In the genomic region with DNA sequence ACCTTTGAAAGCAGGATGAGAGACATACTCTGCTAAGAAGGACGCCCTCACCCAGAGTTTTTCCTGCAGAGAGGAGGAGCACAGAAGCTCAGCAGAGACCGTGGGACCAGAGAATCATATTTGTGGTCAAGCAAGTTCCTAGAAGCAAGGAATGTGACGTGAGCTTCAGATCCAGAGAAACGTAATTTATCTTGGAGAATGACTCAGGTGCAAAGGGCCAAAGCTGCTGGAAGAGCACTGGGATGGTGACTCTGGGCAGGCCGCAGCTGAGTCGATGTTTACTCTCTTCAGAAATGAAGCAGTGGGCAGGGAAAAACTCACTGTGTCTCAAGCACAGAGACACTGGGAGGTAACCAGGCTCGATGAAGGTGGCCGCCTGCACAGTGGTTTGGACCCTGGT, we compare ENCODE assay signal across 15 cellular contexts. TPM values are rescaled to one million over a fixed set of nuclear protein-coding genes. Genes with fewer than 3 reads are reported as not detected.
A peak's percentile ranks its signal among the peaks of the same experiment; 100 is the strongest.
DNase-seq lines count a peak whose midpoint lies in the region; ATAC-seq and TF ChIP-seq lines count a peak whose summit lies in the region.
"Had no signal": no experiment of that assay in that cellular context is flagged by ENCODE, and none has a peak within 500 bp of the region (broad histone marks: within the 10 kb centered on the region; RNA-seq: fewer than 3 reads in every experiment).

No MANE protein-coding gene starts in this region.

- intact Hi-C loops in colonic mucosa (cut with DNase I), result no loop called here

- no peaks in the 10 kb centered on the region for H3K9me3 Mint-ChIP-seq in activated T-cell treated with anti-CD3 and anti-CD28 coated beads, Interleukin-2, amount 50 U/mL, for 24 hours

- in situ Hi-C loops in brain microvascular endothelial cell (cut with HindIII; ENCODE audit: low pct_ligation_motif_present, low sequenced_read_pairs), result no loop called here

- H3K4me3 Mint-ChIP-seq in activated T-cell treated with anti-CD3 and anti-CD28 coated beads, Interleukin-2, amount 50 U/mL, for 24 hours, result no peak overlapping the region
- H3K4me3 Mint-ChIP-seq: T-cell had no signal

- H3K36me3 Mint-ChIP-seq in activated T-cell treated with anti-CD3 and anti-CD28 coated beads, Interleukin-2, amount 50 U/mL, for 24 hours (ENCODE audit: low read depth), result no peaks in the 10 kb centered on the region
- H3K36me3 Mint-ChIP-seq: T-cell had no signal

- H3K27me3 Mint-ChIP-seq in activated T-cell treated with anti-CD3 and anti-CD28 coated beads, Interleukin-2, amount 50 U/mL, for 24 hours, result peaks cover 46% of the 10 kb centered on the region

- H3K4me1 ChIP-seq in colonic mucosa, result no peaks in the 10 kb centered on the region
- H3K4me1 ChIP-seq: adrenal gland, psoas muscle had no signal

- H3K36me3 ChIP-seq in brain microvascular endothelial cell (replicated peaks) (no peaks in the 10 kb centered on the region), kidney epithelial cell (ENCODE audit: control insufficient read depth, insufficient read depth, low read length) (no peaks in the 10 kb centered on the region), colonic mucosa (no peaks in the 10 kb centered on the region)
- H3K36me3 ChIP-seq: adrenal gland, BE2C, thoracic aorta had no signal

- H3K27me3 ChIP-seq in brain microvascular endothelial cell (replicated peaks) (no peaks in the 10 kb centered on the region), kidney epithelial cell (ENCODE audit: control insufficient read depth, insufficient read depth, low read length) (peaks cover 4% of the 10 kb centered on the region), colonic mucosa (no peaks in the 10 kb centered on the region)
- H3K27me3 ChIP-seq: adrenal gland, BE2C had no signal

- no peak overlapping the region for H3K27ac Mint-ChIP-seq in activated T-cell treated with anti-CD3 and anti-CD28 coated beads, Interleukin-2, amount 50 U/mL, for 24 hours
- H3K27ac Mint-ChIP-seq: T-cell had no signal

- no peak overlapping the region for H3K9ac ChIP-seq in colonic mucosa (ENCODE audit: low read depth in 2 of 2, low read length in 2 of 2)

- H3K4me1 Mint-ChIP-seq in activated T-cell treated with anti-CD3 and anti-CD28 coated beads, Interleukin-2, amount 50 U/mL, for 24 hours (ENCODE audit: low read depth), result no peaks in the 10 kb centered on the region
- H3K4me1 Mint-ChIP-seq: T-cell had no signal

- peak; percentile 81 for DNase-seq in AG10803 (ENCODE audit: low read depth)
- peak; percentile 84 for DNase-seq in HT1080 (ENCODE audit: low read depth)
- peak; percentile 93 for DNase-seq in brain microvascular endothelial cell
- DNase-seq in kidney epithelial cell (ENCODE audit: low read depth), result peak; percentile 65
- DNase-seq in colonic mucosa, result no peak
- no peak for DNase-seq in activated T-cell treated with anti-CD3 and anti-CD28 coated beads, Interleukin-2, amount 50 U/mL, for 24 hours
- DNase-seq: activated CD4-positive, alpha-beta T cell treated with anti-CD3 and anti-CD28 coated beads for 1 hour; adrenal gland; BE2C; NCI-H1092 treated with DMSO at 0.1 percent for 48 hours; psoas muscle; T-cell had no signal

- ATAC-seq in GM19395 (IDR thresholded peaks at IDR 0.05; ENCODE audit: unreplicated experiment), result no peak
- no peak for ATAC-seq in GM19452 (IDR thresholded peaks at IDR 0.05; ENCODE audit: unreplicated experiment)
- ATAC-seq: psoas muscle, T-cell had no signal

- H3K4me3 ChIP-seq in AG10803 (ENCODE audit: low read length) (no peak overlapping the region), brain microvascular endothelial cell (ENCODE audit: low read depth, low read length) (no peak overlapping the region), kidney epithelial cell (ENCODE audit: low read depth, low read length) (no peak overlapping the region), colonic mucosa (no peak overlapping the region)
- H3K4me3 ChIP-seq: adrenal gland, psoas muscle, thoracic aorta had no signal

- H3K27ac ChIP-seq in brain microvascular endothelial cell (no peak overlapping the region), colonic mucosa (no peak overlapping the region)
- H3K27ac ChIP-seq: adrenal gland, psoas muscle, thoracic aorta had no signal

- TF ChIP-seq CTCF in AG10803 (conservative IDR thresholded peaks at IDR 0.05; ENCODE audit: low read length) (no peak), brain microvascular endothelial cell (IDR thresholded peaks at IDR 0.05; ENCODE audit: low read depth, low read length, missing control alignments) (no peak), kidney epithelial cell (IDR thresholded peaks at IDR 0.05; ENCODE audit: insufficient read depth, low read length, poor library complexity, severe bottlenecking) (no peak), colonic mucosa (IDR thresholded peaks at IDR 0.05) (no peak)

- no peaks in the 10 kb centered on the region for H3K9me3 ChIP-seq in colonic mucosa
- H3K9me3 ChIP-seq: adrenal gland, psoas muscle, thoracic aorta had no signal

RNA-seq across cellular contexts. Expression of gene IGFBP2, which starts 50.1 kb away (rescaled TPM):
- 5.2 and 5.3 TPM in 2 replicates for total RNA-seq in HT1080 (2014; rRNA removed; shearing (Covaris generic))
- polyA plus RNA-seq in HT1080 (2015; cell fraction: cytosol; rRNA removed), result 1.3 and 1.9 TPM in 2 replicates
- 1.1 and 1.2 TPM in 2 replicates for polyA plus RNA-seq in HT1080 (2015; cell fraction: nucleus; rRNA removed)
- total RNA-seq in kidney epithelial cell (298 and 307 TPM in 2 replicates), colonic mucosa (100 to 1,000 TPM; 106 to 177 TPM)

Comparison
In these comparisons a context has a peak if more than half of its experiments do, and no peak if none do; other contexts are left out.
1. DNase-seq: peak in AG10803 (single experiment), HT1080 (single experiment), brain microvascular endothelial cell (single experiment) and kidney epithelial cell (single experiment); none in colonic mucosa (single experiment) and activated T-cell treated with anti-CD3 and anti-CD28 coated beads, Interleukin-2, amount 50 U/mL, for 24 hours (single experiment).
2. RNA of gene IGFBP2, which starts 50.1 kb away (total RNA-seq): 298 to 307 TPM in kidney epithelial cell and 106 to 177 TPM in colonic mucosa; 5.2 to 5.3 TPM in HT1080; every median in the first group is over 10 times any median in the second.